1 cellular context compared by ENCODE assay signal in the genomic region with DNA sequence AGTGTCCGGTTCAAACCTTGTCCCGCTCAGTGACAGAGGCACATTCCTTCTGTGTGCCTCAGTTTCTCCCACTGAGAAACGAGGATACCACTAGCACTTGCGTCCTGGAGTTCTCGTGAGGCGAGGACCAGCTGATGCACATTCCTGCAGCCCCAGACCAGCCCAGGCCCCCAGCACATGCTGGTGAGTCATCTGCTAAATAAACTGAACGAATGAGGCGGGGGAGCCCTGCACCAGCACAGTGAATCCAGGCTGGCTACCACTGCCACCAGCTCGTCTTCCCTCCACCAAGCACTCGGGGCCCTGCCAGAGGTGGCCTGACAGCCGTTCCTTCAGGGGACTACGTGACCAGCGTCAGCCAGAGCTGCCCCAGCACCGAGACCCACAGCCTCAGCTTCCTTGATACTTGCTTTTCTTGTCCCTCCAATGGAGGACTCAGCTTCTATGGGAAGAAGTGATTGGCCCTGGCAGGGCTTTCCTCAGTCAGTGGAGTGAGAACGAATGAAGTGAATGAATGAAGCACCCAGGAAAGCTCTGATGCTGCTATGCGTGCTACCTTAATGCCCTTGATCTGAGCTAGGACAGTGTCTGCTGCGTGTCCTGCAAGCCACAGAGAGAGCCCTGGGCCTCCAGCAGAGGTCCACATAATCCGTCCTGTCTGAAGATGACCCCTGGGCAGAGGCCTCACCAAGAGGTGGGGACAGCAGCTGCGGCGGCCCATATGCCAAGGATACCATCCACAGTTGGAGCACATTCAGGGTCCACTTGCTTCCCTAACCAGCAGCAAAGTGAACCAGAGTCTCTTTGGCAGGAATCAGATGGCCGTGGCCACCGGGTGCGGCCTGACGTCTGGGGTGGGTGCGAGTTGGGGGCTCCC.
A peak's percentile ranks its signal among the peaks of the same experiment; 100 is the strongest.
TF ChIP-seq lines count a peak whose summit lies in the region.

No MANE protein-coding gene starts in this region.

TF ChIP-seq in IMR-90, 13 proteins besides CTCF, POLR2A, EP300 and RAD21:
- TF ChIP-seq FOS (IDR thresholded peaks at IDR 0.05; ENCODE audit: low read depth, low read length) (peak; percentile 67; the same call in 1 of the 2 replicates), BHLHE40 (IDR thresholded peaks at IDR 0.05; ENCODE audit: low read depth, low read length) (peak; percentile 65; the same call in 1 of the 2 replicates), MAZ (IDR thresholded peaks at IDR 0.05; ENCODE audit: borderline replicate concordance, low read depth, low read length) (peak; percentile 56; the same call in 1 of the 2 replicates), CEBPB (IDR thresholded peaks at IDR 0.05; ENCODE audit: low read depth, low read length) (no peak), RFX5 (IDR thresholded peaks at IDR 0.05; ENCODE audit: low read depth, low read length) (no peak)
- TF ChIP-seq, protein P1, sequence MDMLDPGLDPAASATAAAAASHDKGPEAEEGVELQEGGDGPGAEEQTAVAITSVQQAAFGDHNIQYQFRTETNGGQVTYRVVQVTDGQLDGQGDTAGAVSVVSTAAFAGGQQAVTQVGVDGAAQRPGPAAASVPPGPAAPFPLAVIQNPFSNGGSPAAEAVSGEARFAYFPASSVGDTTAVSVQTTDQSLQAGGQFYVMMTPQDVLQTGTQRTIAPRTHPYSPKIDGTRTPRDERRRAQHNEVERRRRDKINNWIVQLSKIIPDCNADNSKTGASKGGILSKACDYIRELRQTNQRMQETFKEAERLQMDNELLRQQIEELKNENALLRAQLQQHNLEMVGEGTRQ (IDR thresholded peaks at IDR 0.05; ENCODE audit: low read depth, low read length), result peak; percentile 59; the same call in 1 of the 2 replicates
- TF ChIP-seq, protein P2, sequence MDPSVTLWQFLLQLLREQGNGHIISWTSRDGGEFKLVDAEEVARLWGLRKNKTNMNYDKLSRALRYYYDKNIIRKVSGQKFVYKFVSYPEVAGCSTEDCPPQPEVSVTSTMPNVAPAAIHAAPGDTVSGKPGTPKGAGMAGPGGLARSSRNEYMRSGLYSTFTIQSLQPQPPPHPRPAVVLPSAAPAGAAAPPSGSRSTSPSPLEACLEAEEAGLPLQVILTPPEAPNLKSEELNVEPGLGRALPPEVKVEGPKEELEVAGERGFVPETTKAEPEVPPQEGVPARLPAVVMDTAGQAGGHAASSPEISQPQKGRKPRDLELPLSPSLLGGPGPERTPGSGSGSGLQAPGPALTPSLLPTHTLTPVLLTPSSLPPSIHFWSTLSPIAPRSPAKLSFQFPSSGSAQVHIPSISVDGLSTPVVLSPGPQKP (IDR thresholded peaks at IDR 0.05; ENCODE audit: borderline replicate concordance, low read depth, low read length), result no peak
